In genomic region chr6:14108571-14109410, GRCh38 we compare ENCODE assay signal across 8 cellular contexts. TPM values are rescaled to one million over a fixed set of nuclear protein-coding genes. Genes with fewer than 3 reads are reported as not detected.
DNase-seq lines count a peak whose midpoint lies in the region; ATAC-seq and TF ChIP-seq lines count a peak whose summit lies in the region.

No MANE protein-coding gene starts in this region.

- peaks cover 0 to 10% (median 0%) of the 10 kb centered on the region in 5 donors for H3K36me3 Mint-ChIP-seq in naive thymus-derived CD4-positive, alpha-beta T cell

- intact Hi-C loops in naive thymus-derived CD4-positive, alpha-beta T cell (cut with micrococcal nuclease): no loop called here

- in situ Hi-C loops in GM13976 (cut with MboI; ENCODE audit: low sequenced_read_pairs, unreplicated experiment): no loop called here

- DNase-seq in GM13976 (ENCODE audit: low spot score) (peak; percentile 61), UCSD-AML1 (lab: John Stamatoyannopoulos, UW; ENCODE audit: unreplicated experiment) (peak; percentile 74), H4 (ENCODE audit: low spot score) (no peak), COR-L47 (lab: John Stamatoyannopoulos, UW) (no peak), A172 (ENCODE audit: low spot score) (no peak)
- peak in 2 of 9 donors; percentile 22 to 62 for DNase-seq in naive thymus-derived CD4-positive, alpha-beta T cell

- CTCF ChIA-PET in naive thymus-derived CD4-positive, alpha-beta T cell (lab: Charles Lee): interaction anchor here (0.9 kb wide), 1 partner anchor 11 kb away, joined by 4 read pairs; no protein-coding TSS in a partner anchor

- H3K4me1 ChIP-seq in naive thymus-derived CD4-positive, alpha-beta T cell (ENCODE audit: control insufficient read depth in 2 of 2, insufficient read depth in 2 of 2, low read length in 2 of 2): peaks cover 6 to 15% of the 10 kb centered on the region in 2 donors

- H3K9me3 Mint-ChIP-seq in naive thymus-derived CD4-positive, alpha-beta T cell: peaks cover 0 to 22% (median 8%) of the 10 kb centered on the region in 11 donors

- peaks cover 0 to 29% (median 16%) of the 10 kb centered on the region in 5 donors for H3K27me3 Mint-ChIP-seq in naive thymus-derived CD4-positive, alpha-beta T cell

- H3K4me3 Mint-ChIP-seq in naive thymus-derived CD4-positive, alpha-beta T cell: peak overlapping the region in 7 of 10 donors; percentile 3 to 51 (median 48)

- H3K9me3 ChIP-seq in naive thymus-derived CD4-positive, alpha-beta T cell (ENCODE audit: control insufficient read depth in 2 of 3, low read length in 3 of 3): peaks cover 0 to 8% (median 5%) of the 10 kb centered on the region in 3 experiments

- H3K27me3 ChIP-seq in naive thymus-derived CD4-positive, alpha-beta T cell (ENCODE audit: control insufficient read depth in 2 of 2, insufficient read depth in 2 of 2, low read length in 2 of 2): no peaks in the 10 kb centered on the region

- no peaks in the 10 kb centered on the region for H3K36me3 ChIP-seq in naive thymus-derived CD4-positive, alpha-beta T cell (ENCODE audit: control insufficient read depth in 2 of 3, insufficient read depth in 3 of 3, low read length in 3 of 3)

- peaks cover 6 to 30% (median 27%) of the 10 kb centered on the region in 7 donors for H3K4me1 Mint-ChIP-seq in naive thymus-derived CD4-positive, alpha-beta T cell

- H3K27ac Mint-ChIP-seq in naive thymus-derived CD4-positive, alpha-beta T cell: peak overlapping the region in 4 of 9 donors; percentile 10 to 63 (median 46)

- POLR2A ChIA-PET in naive thymus-derived CD4-positive, alpha-beta T cell (lab: Charles Lee): no interaction called here

- ATAC-seq in GM21367 (IDR thresholded peaks at IDR 0.05; ENCODE audit: unreplicated experiment) (peak; percentile 59), HG03565 (IDR thresholded peaks at IDR 0.05; ENCODE audit: unreplicated experiment) (peak; percentile 47)
- ATAC-seq in naive thymus-derived CD4-positive, alpha-beta T cell: peak; percentile 89

- no peak for TF ChIP-seq CTCF in GM13976 (IDR thresholded peaks at IDR 0.05; ENCODE audit: borderline replicate concordance, control extremely low read depth, extremely low read depth, insufficient read depth, missing control alignments)

- no peak overlapping the region for H3K27ac ChIP-seq in naive thymus-derived CD4-positive, alpha-beta T cell (ENCODE audit: low read depth, low read length)

- no peak overlapping the region for H3K4me3 ChIP-seq in naive thymus-derived CD4-positive, alpha-beta T cell (ENCODE audit: low read length)

RNA-seq across cellular contexts. Expression of gene CD83, which starts 8.8 kb away (rescaled TPM):
- total RNA-seq in naive thymus-derived CD4-positive, alpha-beta T cell: 100 to 1,000 TPM in 1 of 5 experiments, 10 to 100 TPM in 2, 1 to 10 TPM in 2; 5.0 to 113 (median 18.3) TPM
- polyA plus RNA-seq in naive thymus-derived CD4-positive, alpha-beta T cell: 1 to 10 TPM; 1.9 to 2.0 TPM
- total RNA-seq in H4 (2014; rRNA removed; shearing (Covaris generic)): 3.8 and 5.3 TPM in 2 replicates
- total RNA-seq in A172 (2014; rRNA removed; shearing (Covaris generic)): 4.4 and 5.3 TPM in 2 replicates

Comparison
In these comparisons a context has a peak if more than half of its experiments do, and no peak if none do; other contexts are left out.
1. DNase-seq: peak in GM13976 (single experiment) and UCSD-AML1 (single experiment); none in H4 (single experiment), COR-L47 (single experiment) and A172 (single experiment).
2. Peak in every context shown above with its lines, with median percentiles within 50 percentile points of each other: ATAC-seq.